Comparison of ENCODE assay signal across 7 cellular contexts in the genomic region with DNA sequence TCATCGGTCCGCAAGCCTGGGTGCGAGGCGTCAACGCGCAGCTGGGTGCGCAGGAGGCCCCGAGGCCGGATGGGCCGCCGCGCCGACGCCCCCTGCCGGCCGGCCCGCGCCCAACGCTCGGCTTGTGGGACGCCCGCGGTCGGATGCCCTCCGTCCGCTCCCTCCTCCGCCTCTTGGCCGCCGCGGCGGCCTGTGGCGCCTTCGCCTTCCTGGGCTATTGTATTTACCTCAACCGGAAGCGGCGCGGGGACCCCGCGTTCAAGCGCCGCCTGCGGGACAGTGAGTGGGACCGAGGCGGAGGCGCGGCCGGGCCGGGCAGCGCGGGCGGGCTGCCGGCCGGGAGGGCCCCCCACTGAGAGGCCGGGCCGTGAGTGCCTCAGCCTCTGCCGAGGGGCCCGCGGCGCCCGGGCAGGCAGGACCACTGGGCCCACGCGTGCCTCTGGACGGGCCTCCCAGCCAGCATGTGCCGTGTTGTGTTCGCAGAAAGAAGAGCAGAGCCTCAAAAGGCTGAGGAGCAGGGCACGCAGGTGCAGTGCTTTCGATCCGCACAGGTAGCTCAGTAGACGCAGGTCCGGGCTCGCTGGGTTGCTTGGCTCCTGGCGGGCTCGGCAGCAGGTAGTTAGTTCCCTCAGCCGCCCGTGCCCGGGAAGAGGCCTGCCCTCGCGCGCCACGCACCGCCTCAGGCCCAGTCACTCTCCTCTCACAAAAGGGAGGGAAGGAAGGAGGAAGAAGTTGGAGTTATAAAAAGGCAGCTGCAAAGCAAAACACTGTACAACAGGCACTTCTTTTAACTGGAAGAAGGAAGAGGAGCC.
DNase-seq lines count a peak whose midpoint lies in the region; ATAC-seq lines count a peak whose summit lies in the region.

A gene (plus strand): TSS at position 116 of the 812 bp plus-strand sequence. CDS start 28 bp downstream, at position 144.

- peak; percentile 96 for ATAC-seq in GM18498 (IDR thresholded peaks at IDR 0.05; ENCODE audit: unreplicated experiment)
- ATAC-seq in HG02623 (IDR thresholded peaks at IDR 0.05; ENCODE audit: unreplicated experiment): peak; percentile 91

- DNase-seq in NCI-H128 (lab: John Stamatoyannopoulos, UW; ENCODE audit: unreplicated experiment) (peak; percentile 6), cerebellar cortex (ENCODE audit: low spot score) (peak; percentile 49), kidney tubule cell (ENCODE audit: low spot score) (peak; percentile 82)
- DNase-seq in activated CD4-positive, CD25-positive, alpha-beta regulatory T cell treated with anti-CD3 and anti-CD28 coated beads, Interleukin-2, amount 50 U/mL, for 72 hours: peak; percentile 85
- peak; percentile 31 to 56 (median 47) for DNase-seq in stimulated activated CD4-positive, alpha-beta T cell treated with anti-CD3 and anti-CD28 coated beads, Interleukin-1b, Interleukin-23, amount 100 ng/mL, for 24 hours (ENCODE audit: low read depth in 4 of 4, low spot score in 1 of 4)

Comparison
In these comparisons a context has a peak if more than half of its experiments do, and no peak if none do; other contexts are left out.
1. Peak in every context shown above with its lines: DNase-seq and ATAC-seq.
2. DNase-seq: peak in every context shown above with its lines; median percentile 85 in activated CD4-positive, CD25-positive, alpha-beta regulatory T cell treated with anti-CD3 and anti-CD28 coated beads, Interleukin-2, amount 50 U/mL, for 72 hours; 82 in kidney tubule cell; 49 in cerebellar cortex; 47 in stimulated activated CD4-positive, alpha-beta T cell treated with anti-CD3 and anti-CD28 coated beads, Interleukin-1b, Interleukin-23, amount 100 ng/mL, for 24 hours; 6 in NCI-H128.